Comparison of ENCODE assay signal across 11 cellular contexts in genomic region chr20:38883981-38884733, GRCh38. TPM values are rescaled to one million over a fixed set of nuclear protein-coding genes. Genes with fewer than 3 reads are reported as not detected.
DNase-seq lines count a peak whose midpoint lies in the region; ATAC-seq, FAIRE-seq and TF ChIP-seq lines count a peak whose summit lies in the region.
"Had no signal": no experiment of that assay in that cellular context is flagged by ENCODE, and none has a peak within 500 bp of the region (broad histone marks: within the 10 kb centered on the region; RNA-seq: fewer than 3 reads in every experiment).

No MANE protein-coding gene starts in this region.

- H3F3A ChIP-seq in SU-DHL-6 (ENCODE audit: insufficient read depth) = peaks cover 26% of the 10 kb centered on the region

- H3K4me3 ChIP-seq in SU-DHL-6 (ENCODE audit: insufficient read depth, low read length, poor library complexity, severe bottlenecking) = no peak overlapping the region
- H3K4me3 ChIP-seq in mucosa of descending colon = no peak overlapping the region
- H3K4me3 ChIP-seq: left lung had no signal

- no peaks in the 10 kb centered on the region for H4K20me1 ChIP-seq in SU-DHL-6 (ENCODE audit: low read depth, low read length)

- peaks cover 88% of the 10 kb centered on the region for H3K79me2 ChIP-seq in SU-DHL-6 (ENCODE audit: insufficient read depth, low read length)

- H3K36me3 ChIP-seq in SU-DHL-6 (ENCODE audit: low read length) (no peaks in the 10 kb centered on the region), mucosa of descending colon (ENCODE audit: low read depth) (no peaks in the 10 kb centered on the region)
- H3K36me3 ChIP-seq: left lung had no signal

- intact Hi-C loops in mucosa of descending colon (cut with DNase I, micrococcal nuclease) = no loop called here

- peak; percentile 10 for ATAC-seq in mucosa of descending colon
- no peak for ATAC-seq in HG02884 (IDR thresholded peaks at IDR 0.05; ENCODE audit: unreplicated experiment)
- ATAC-seq in GM19324 (IDR thresholded peaks at IDR 0.05; ENCODE audit: low FRiP score, unreplicated experiment) = no peak
- ATAC-seq: left lung had no signal

- no peaks in the 10 kb centered on the region for H3K4me1 ChIP-seq in mucosa of descending colon (ENCODE audit: low read depth)
- H3K4me1 ChIP-seq: left lung had no signal

- peak overlapping the region; percentile 99 for H3K27ac ChIP-seq in SU-DHL-6 (ENCODE audit: low read depth, low read length)
- H3K27ac ChIP-seq: left lung had no signal

- peak overlapping the region; percentile 50 for H3K9ac ChIP-seq in SU-DHL-6 (ENCODE audit: low read length)

- H3K9me2 ChIP-seq in SU-DHL-6 (replicated peaks; ENCODE audit: insufficient read depth, low read length) = no peaks in the 10 kb centered on the region

- peak; percentile 46 for FAIRE-seq in HTR-8/SVneo (lab: Jason Lieb, UNC)
- FAIRE-seq: G401.6 had no signal

- H3K4me2 ChIP-seq in SU-DHL-6 (ENCODE audit: low read depth, low read length, poor library complexity, severe bottlenecking) = peak overlapping the region; percentile 50

- DNase-seq in CD1c-positive myeloid dendritic cell (ENCODE audit: extremely low spot score) (peak; percentile 26), HTR-8/SVneo (ENCODE audit: insufficient read length, low spot score) (no peak), mucosa of descending colon (no peak), DMS79 (lab: John Stamatoyannopoulos, UW) (no peak)
- DNase-seq: aorta, left lung, OCI-M1 had no signal

- H3K9me3 ChIP-seq in SU-DHL-6 (ENCODE audit: insufficient read depth, low read length) (no peaks in the 10 kb centered on the region), mucosa of descending colon (no peaks in the 10 kb centered on the region)
- H3K9me3 ChIP-seq: left lung had no signal

- no peaks in the 10 kb centered on the region for H3K27me3 ChIP-seq in SU-DHL-6 (ENCODE audit: low read length)

- no peak overlapping the region for H2AFZ ChIP-seq in SU-DHL-6 (ENCODE audit: low read depth, low read length, severe bottlenecking)

- TF ChIP-seq CTCF in SU-DHL-6 (IDR thresholded peaks at IDR 0.05; ENCODE audit: insufficient read depth, low read length, poor library complexity, severe bottlenecking) = no peak
- no peak for TF ChIP-seq CTCF in mucosa of descending colon (IDR thresholded peaks at IDR 0.05)

RNA-seq across cellular contexts. Expression of gene FAM83D, which starts 42.1 kb away (rescaled TPM):
- 10 to 100 TPM in 2 of 3 donors, 1 to 10 TPM in 1; 3.4 to 13.9 (median 13.1) TPM for total RNA-seq in mucosa of descending colon
